9 cellular contexts compared by ENCODE assay signal in the genomic region with DNA sequence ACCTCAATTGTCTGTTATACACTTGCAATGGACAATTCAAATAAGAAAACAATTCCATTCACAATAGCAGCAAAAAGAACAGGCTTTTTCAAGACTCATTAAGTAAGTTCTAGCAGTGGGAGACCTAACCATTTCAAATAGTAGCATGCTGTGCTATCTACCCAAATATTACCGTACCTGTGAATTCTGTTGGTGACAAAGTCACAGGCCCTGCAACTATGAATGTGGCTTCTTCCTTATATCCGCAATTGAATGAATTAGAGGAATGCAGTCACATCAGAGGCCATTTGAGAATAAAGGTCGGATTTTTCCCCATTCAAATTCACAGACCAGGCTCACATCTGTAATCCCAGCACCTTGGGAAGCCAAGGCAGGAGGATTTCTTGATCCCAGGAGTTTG. TPM values are rescaled to one million over a fixed set of nuclear protein-coding genes. Genes with fewer than 3 reads are reported as not detected.
A peak's percentile ranks its signal among the peaks of the same experiment; 100 is the strongest.
DNase-seq lines count a peak whose midpoint lies in the region; ATAC-seq and TF ChIP-seq lines count a peak whose summit lies in the region.
"Had no signal": no experiment of that assay in that cellular context is flagged by ENCODE, and none has a peak within 500 bp of the region (broad histone marks: within the 10 kb centered on the region; RNA-seq: fewer than 3 reads in every experiment).

No MANE protein-coding gene starts in this region.

- H3K36me3 ChIP-seq in SJCRH30 = 0 out of 2 replicates have a peak, but pooled peaks cover 2% of the 10 kb centered on the region

- peaks cover 10% of the 10 kb centered on the region for H3K27me3 Mint-ChIP-seq in activated T-cell treated with anti-CD3 and anti-CD28 coated beads, Interleukin-2, amount 50 U/mL, for 24 hours
- peaks cover 9% of the 10 kb centered on the region for H3K27me3 Mint-ChIP-seq in glutamatergic neuron (ENCODE audit: unreplicated experiment)

- H3K4me3 ChIP-seq in SJCRH30 = peak overlapping the region; percentile 85

- H3K4me1 Mint-ChIP-seq in activated T-cell treated with anti-CD3 and anti-CD28 coated beads, Interleukin-2, amount 50 U/mL, for 24 hours (ENCODE audit: low read depth) = peaks cover 37% of the 10 kb centered on the region
- peaks cover 8% of the 10 kb centered on the region for H3K4me1 Mint-ChIP-seq in glutamatergic neuron (ENCODE audit: low read depth, unreplicated experiment)

- ATAC-seq in GM21360 (IDR thresholded peaks at IDR 0.05; ENCODE audit: unreplicated experiment) = no peak
- ATAC-seq: activated naive CD4-positive, alpha-beta T cell treated with anti-CD3 and anti-CD28 coated beads, Interleukin-2, amount 50 U/mL, for 72 hours had no signal

- no peaks in the 10 kb centered on the region for H3K9me3 Mint-ChIP-seq in activated T-cell treated with anti-CD3 and anti-CD28 coated beads, Interleukin-2, amount 50 U/mL, for 24 hours
- H3K9me3 Mint-ChIP-seq in glutamatergic neuron (ENCODE audit: unreplicated experiment) = peaks cover 2% of the 10 kb centered on the region
- H3K9me3 Mint-ChIP-seq: activated naive CD4-positive, alpha-beta T cell treated with anti-CD3 and anti-CD28 coated beads, Interleukin-2, amount 50 U/mL, for 72 hours had no signal

- H3K36me3 Mint-ChIP-seq in activated T-cell treated with anti-CD3 and anti-CD28 coated beads, Interleukin-2, amount 50 U/mL, for 24 hours (ENCODE audit: low read depth) = peaks cover 13% of the 10 kb centered on the region
- H3K36me3 Mint-ChIP-seq in glutamatergic neuron (ENCODE audit: unreplicated experiment) = no peaks in the 10 kb centered on the region

- no peak for DNase-seq in activated T-cell treated with anti-CD3 and anti-CD28 coated beads, Interleukin-2, amount 50 U/mL, for 24 hours
- DNase-seq in activated T-cell treated with anti-CD3 and anti-CD28 coated beads for 4 hours = no peak
- no peak for DNase-seq in SJCRH30
- no peak for DNase-seq in glutamatergic neuron
- no peak for DNase-seq in GM19240 (ENCODE audit: insufficient read length, low spot score)
- no peak for DNase-seq in DMS114 treated with DMSO at 0.1 percent for 48 hours (lab: John Stamatoyannopoulos, UW; ENCODE audit: unreplicated experiment)

- H3K27me3 ChIP-seq in SJCRH30 = no peaks in the 10 kb centered on the region

- peak overlapping the region; percentile 78 for H3K4me3 Mint-ChIP-seq in activated T-cell treated with anti-CD3 and anti-CD28 coated beads, Interleukin-2, amount 50 U/mL, for 24 hours
- peak overlapping the region; percentile 90 for H3K4me3 Mint-ChIP-seq in glutamatergic neuron (ENCODE audit: unreplicated experiment)

- H3K4me1 ChIP-seq in SJCRH30 = no peaks in the 10 kb centered on the region; the same call in 1 of the 2 replicates

- H3K27ac ChIP-seq in SJCRH30 (no peak overlapping the region), temporal lobe (ENCODE audit: low read depth, low read length) (peak overlapping the region; percentile 65)

- H3K27ac Mint-ChIP-seq in activated T-cell treated with anti-CD3 and anti-CD28 coated beads, Interleukin-2, amount 50 U/mL, for 24 hours = no peak overlapping the region
- H3K27ac Mint-ChIP-seq in glutamatergic neuron (ENCODE audit: unreplicated experiment) = no peak overlapping the region
- H3K27ac Mint-ChIP-seq: activated naive CD4-positive, alpha-beta T cell treated with anti-CD3 and anti-CD28 coated beads, Interleukin-2, amount 50 U/mL, for 72 hours had no signal

- no peak for TF ChIP-seq CTCF in glutamatergic neuron (IDR thresholded peaks at IDR 0.05; ENCODE audit: partially characterized antibody, unreplicated experiment)

- no peaks in the 10 kb centered on the region for H3K9me3 ChIP-seq in SJCRH30 (replicated peaks)

RNA-seq across cellular contexts. Expression of a gene that starts 0.8 kb away (rescaled TPM):
- total RNA-seq in SJCRH30 (2014; rRNA removed; shearing (Covaris generic)) = 140 and 149 TPM in 2 replicates
- total RNA-seq in glutamatergic neuron (ENCODE audit: unreplicated experiment) = 82.6 TPM
- 11.6 TPM for total RNA-seq in temporal lobe

RNA-seq across cellular contexts. Expression of a gene that starts 5.5 kb away (rescaled TPM):
- 4.8 and 5.7 TPM in 2 replicates for total RNA-seq in SJCRH30 (2014; rRNA removed; shearing (Covaris generic))
- total RNA-seq in glutamatergic neuron (ENCODE audit: unreplicated experiment) = 26.2 TPM
- 7.9 TPM for total RNA-seq in temporal lobe

RNA-seq across cellular contexts. Expression of a gene that starts 14.4 kb away (rescaled TPM):
- 25.6 and 27.5 TPM in 2 replicates for total RNA-seq in SJCRH30 (2014; rRNA removed; shearing (Covaris generic))
- 54.5 TPM for total RNA-seq in glutamatergic neuron (ENCODE audit: unreplicated experiment)
- 14.8 TPM for total RNA-seq in temporal lobe

RNA-seq across cellular contexts. Expression of a gene that starts 25.9 kb away (rescaled TPM):
- 81.4 and 96.8 TPM in 2 replicates for total RNA-seq in SJCRH30 (2014; rRNA removed; shearing (Covaris generic))
- total RNA-seq in glutamatergic neuron (ENCODE audit: unreplicated experiment) = 69.6 TPM
- total RNA-seq in temporal lobe = 26.8 TPM

RNA-seq across cellular contexts. Expression of a gene that starts 29.2 kb away (rescaled TPM):
- total RNA-seq in SJCRH30 (2014; rRNA removed; shearing (Covaris generic)) = 28.6 and 30.2 TPM in 2 replicates
- total RNA-seq in glutamatergic neuron (ENCODE audit: unreplicated experiment) (103 TPM), temporal lobe (29.0 TPM)
